41 cellular contexts compared by ENCODE assay signal in the genomic region with DNA sequence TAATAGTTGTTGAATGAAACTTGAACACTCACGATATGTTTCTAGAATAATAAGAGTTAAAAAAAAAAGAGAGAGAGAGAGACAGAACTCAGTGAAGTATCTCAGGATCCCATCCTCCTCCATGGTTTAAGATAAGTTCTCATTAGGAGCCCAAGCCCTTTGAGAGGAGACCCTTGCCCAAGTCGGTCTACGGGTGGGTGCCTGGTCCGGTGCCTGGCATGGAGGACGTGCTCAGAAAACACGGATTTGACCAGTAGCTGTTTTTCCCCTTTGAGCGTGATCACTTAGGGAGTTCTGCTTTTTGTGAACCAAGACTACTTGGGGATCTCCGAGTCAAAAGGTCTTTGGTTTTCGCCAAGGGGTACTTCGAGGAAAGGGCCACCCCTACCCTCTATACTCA. TPM values are rescaled to one million over a fixed set of nuclear protein-coding genes. Genes with fewer than 3 reads are reported as not detected.
"Had no signal": no experiment of that assay in that cellular context is flagged by ENCODE, and none has a peak within 500 bp of the region (broad histone marks: within the 10 kb centered on the region; RNA-seq: fewer than 3 reads in every experiment).

No MANE protein-coding gene starts in this region.

- H3K9me3 Mint-ChIP-seq: activated naive CD4-positive, alpha-beta T cell treated with anti-CD3 and anti-CD28 coated beads, Interleukin-2, amount 10 ng/mL, durations not matched to agents 7 days and 5 days; activated naive CD8-positive, alpha-beta T cell treated with anti-CD3 and anti-CD28 coated beads, Interleukin-2, amount 50 U/mL, for 24 hours; activated T-helper 1 cell treated with anti-CD3 and anti-CD28 coated beads, Interleukin-12 subunit alpha, Interleukin-12 subunit beta, Interleukin-2, Interleukin-4 antibody, amounts not matched to agents 30 ng/mL and 10 ng/mL and 1 ng/mL, durations not matched to agents 14 hours and 24 hours and 36 hours; activated T-helper 2 cell treated with anti-CD3 and anti-CD28 coated beads, Interferon-gamma antibody, Interleukin-2, Interleukin-4, amounts not matched to agents 10 μg/mL and 5 μg/mL and 100 μg/mL, durations not matched to agents 14 hours and 24 hours and 36 hours had no signal

- DNase-seq: activated effector memory CD4-positive, alpha-beta T cell treated with anti-CD3 and anti-CD28 coated beads, Interleukin-2, amount 50 U/mL, for 16 hours; activated effector memory CD4-positive, alpha-beta T cell treated with Interleukin-2 at 50 U/mL for 16 hours; activated gamma-delta T cell; activated gamma-delta T cell treated with Interleukin-2 at 50 U/mL for 16 hours; activated naive CD4-positive, alpha-beta T cell; activated naive CD4-positive, alpha-beta T cell treated with anti-CD3 and anti-CD28 coated beads for 36 hours; activated naive CD4-positive, alpha-beta T cell treated with anti-CD3 and anti-CD28 coated beads, Interleukin-2, amount 10 ng/mL, durations not matched to agents 7 days and 5 days; activated naive CD4-positive, alpha-beta T cell treated with anti-CD3 and anti-CD28 coated beads, Interleukin-2, amount 50 U/mL, for 16 hours; activated naive CD4-positive, alpha-beta T cell treated with Interleukin-2 at 50 U/mL for 16 hours; activated naive CD8-positive, alpha-beta T cell treated with anti-CD3 and anti-CD28 coated beads for 36 hours; activated naive CD8-positive, alpha-beta T cell treated with anti-CD3 and anti-CD28 coated beads, Interleukin-2, amount 10 ng/mL, durations not matched to agents 7 days and 5 days; activated naive CD8-positive, alpha-beta T cell treated with anti-CD3 and anti-CD28 coated beads, Interleukin-2, amount 50 U/mL, for 24 hours; activated T-cell treated with anti-CD3 and anti-CD28 coated beads, Interleukin-2, amount 50 U/mL, for 1 hour; activated T-cell treated with anti-CD3 and anti-CD28 coated beads, Interleukin-2, amount 50 U/mL, for 24 hours; activated T-cell treated with anti-CD3 and anti-CD28 coated beads, Interleukin-2, amount 50 U/mL, for 4 hours; activated T-cell treated with anti-CD3 and anti-CD28 coated beads, Interleukin-2, amount 50 U/mL, for 48 hours; activated T-cell treated with anti-CD3 and anti-CD28 coated beads, Interleukin-2, amount 50 U/mL, for 72 hours; adrenal gland; amniotic stem cell; amygdala; anterior cingulate cortex; aorta; body of pancreas; brain microvascular endothelial cell; central memory CD4-positive, alpha-beta T cell had no signal

- H3K27ac Mint-ChIP-seq: activated naive CD4-positive, alpha-beta T cell treated with anti-CD3 and anti-CD28 coated beads for 36 hours; activated naive CD4-positive, alpha-beta T cell treated with anti-CD3 and anti-CD28 coated beads, Interleukin-2, amount 10 ng/mL, durations not matched to agents 7 days and 5 days; activated naive CD4-positive, alpha-beta T cell treated with anti-CD3 and anti-CD28 coated beads, Interleukin-2, amount 50 U/mL, for 72 hours; activated naive CD8-positive, alpha-beta T cell treated with anti-CD3 and anti-CD28 coated beads for 36 hours; activated naive CD8-positive, alpha-beta T cell treated with anti-CD3 and anti-CD28 coated beads, Interleukin-2, amount 10 ng/mL, durations not matched to agents 7 days and 5 days; activated naive CD8-positive, alpha-beta T cell treated with anti-CD3 and anti-CD28 coated beads, Interleukin-2, amount 50 U/mL, for 24 hours; activated T-cell treated with anti-CD3 and anti-CD28 coated beads, Interleukin-2, amount 50 U/mL, for 24 hours; activated T-cell treated with anti-CD3 and anti-CD28 coated beads, Interleukin-2, amount 50 U/mL, for 72 hours; activated T-helper 1 cell treated with anti-CD3 and anti-CD28 coated beads, Interleukin-12 subunit alpha, Interleukin-12 subunit beta, Interleukin-2, Interleukin-4 antibody, amounts not matched to agents 30 ng/mL and 10 ng/mL and 1 ng/mL, durations not matched to agents 14 hours and 24 hours and 36 hours; activated T-helper 17 cell treated with anti-CD3 and anti-CD28 coated beads, Interleukin-2, amount 50 U/mL, for 72 hours; activated T-helper 2 cell treated with anti-CD3 and anti-CD28 coated beads, Interferon-gamma antibody, Interleukin-2, Interleukin-4, amounts not matched to agents 10 μg/mL and 5 μg/mL and 100 μg/mL, durations not matched to agents 14 hours and 24 hours and 36 hours had no signal

- H3K36me3 Mint-ChIP-seq: activated naive CD4-positive, alpha-beta T cell treated with anti-CD3 and anti-CD28 coated beads, Interleukin-2, amount 10 ng/mL, durations not matched to agents 7 days and 5 days; activated naive CD8-positive, alpha-beta T cell; activated naive CD8-positive, alpha-beta T cell treated with anti-CD3 and anti-CD28 coated beads for 36 hours; activated naive CD8-positive, alpha-beta T cell treated with anti-CD3 and anti-CD28 coated beads, Interleukin-2, amount 10 ng/mL, durations not matched to agents 7 days and 5 days; brain had no signal

- H3K36me3 ChIP-seq: adrenal gland, ascending aorta, brain microvascular endothelial cell, breast epithelium, cardiac muscle cell had no signal

- H3K9me3 ChIP-seq: adrenal gland, ascending aorta, body of pancreas, breast epithelium had no signal

- H3K4me1 Mint-ChIP-seq: activated naive CD4-positive, alpha-beta T cell treated with anti-CD3 and anti-CD28 coated beads, Interleukin-2, amount 10 ng/mL, durations not matched to agents 7 days and 5 days; activated naive CD4-positive, alpha-beta T cell treated with anti-CD3 and anti-CD28 coated beads, Interleukin-2, amount 50 U/mL, for 24 hours; activated naive CD8-positive, alpha-beta T cell treated with anti-CD3 and anti-CD28 coated beads for 36 hours; activated naive CD8-positive, alpha-beta T cell treated with anti-CD3 and anti-CD28 coated beads, Interleukin-2, amount 10 ng/mL, durations not matched to agents 7 days and 5 days; activated T-helper 17 cell treated with anti-CD3 and anti-CD28 coated beads, Interleukin-2, amount 50 U/mL, for 72 hours; central memory CD8-positive, alpha-beta T cell had no signal

- H3K27ac ChIP-seq: adrenal gland, ascending aorta, body of pancreas, brain microvascular endothelial cell, breast epithelium, cardiac muscle cell had no signal

- ATAC-seq: activated naive CD4-positive, alpha-beta T cell treated with anti-CD3 and anti-CD28 coated beads, Interleukin-2, amount 50 U/mL, for 72 hours; activated naive CD8-positive, alpha-beta T cell treated with anti-CD3 and anti-CD28 coated beads, Interleukin-2, amount 50 U/mL, for 24 hours; activated T-cell treated with anti-CD3 and anti-CD28 coated beads, Interleukin-2, amount 50 U/mL, for 4 hours; activated T-cell treated with anti-CD3 and anti-CD28 coated beads, Interleukin-2, amount 50 U/mL, for 72 hours; activated T-helper 17 cell treated with anti-CD3 and anti-CD28 coated beads, Interleukin-2, amount 50 U/mL, for 72 hours; body of pancreas had no signal

- H3K27me3 ChIP-seq: ascending aorta, body of pancreas, brain microvascular endothelial cell, cardiac muscle cell had no signal

- H3K4me3 ChIP-seq: adrenal gland, ascending aorta, body of pancreas, breast epithelium, cardiac muscle cell had no signal

- H3K4me3 Mint-ChIP-seq: activated naive CD4-positive, alpha-beta T cell treated with anti-CD3 and anti-CD28 coated beads for 36 hours; activated naive CD4-positive, alpha-beta T cell treated with anti-CD3 and anti-CD28 coated beads, Interleukin-2, amount 10 ng/mL, durations not matched to agents 7 days and 5 days; activated naive CD4-positive, alpha-beta T cell treated with anti-CD3 and anti-CD28 coated beads, Interleukin-2, amount 50 U/mL, for 24 hours; activated naive CD8-positive, alpha-beta T cell; activated naive CD8-positive, alpha-beta T cell treated with anti-CD3 and anti-CD28 coated beads for 36 hours; activated naive CD8-positive, alpha-beta T cell treated with anti-CD3 and anti-CD28 coated beads, Interleukin-2, amount 10 ng/mL, durations not matched to agents 7 days and 5 days; activated naive CD8-positive, alpha-beta T cell treated with anti-CD3 and anti-CD28 coated beads, Interleukin-2, amount 50 U/mL, for 24 hours; activated T-cell treated with anti-CD3 and anti-CD28 coated beads, Interleukin-2, amount 50 U/mL, for 24 hours; activated T-cell treated with anti-CD3 and anti-CD28 coated beads, Interleukin-2, amount 50 U/mL, for 4 hours; activated T-cell treated with anti-CD3 and anti-CD28 coated beads, Interleukin-2, amount 50 U/mL, for 72 hours; activated T-helper 1 cell treated with anti-CD3 and anti-CD28 coated beads, Interleukin-12 subunit alpha, Interleukin-12 subunit beta, Interleukin-2, Interleukin-4 antibody, amounts not matched to agents 30 ng/mL and 10 ng/mL and 1 ng/mL, durations not matched to agents 14 hours and 24 hours and 36 hours; activated T-helper 17 cell treated with anti-CD3 and anti-CD28 coated beads, Interleukin-2, amount 50 U/mL, for 72 hours; brain; central memory CD8-positive, alpha-beta T cell had no signal

RNA-seq across cellular contexts. Expression of gene CACNG2, which starts 40.6 kb away (rescaled TPM):
- total RNA-seq: activated naive CD4-positive, alpha-beta T cell treated with anti-CD3 and anti-CD28 coated beads for 36 hours; activated naive CD4-positive, alpha-beta T cell treated with anti-CD3 and anti-CD28 coated beads, Interleukin-2, amount 50 U/mL, for 72 hours; activated naive CD8-positive, alpha-beta T cell treated with anti-CD3 and anti-CD28 coated beads for 36 hours; activated naive CD8-positive, alpha-beta T cell treated with anti-CD3 and anti-CD28 coated beads, Interleukin-2, amount 10 ng/mL, durations not matched to agents 7 days and 5 days; activated T-cell treated with anti-CD3 and anti-CD28 coated beads, Interleukin-2, amount 50 U/mL, for 4 hours; activated T-cell treated with anti-CD3 and anti-CD28 coated beads, Interleukin-2, amount 50 U/mL, for 72 hours; activated T-helper 1 cell treated with anti-CD3 and anti-CD28 coated beads, Interleukin-12 subunit alpha, Interleukin-12 subunit beta, Interleukin-2, Interleukin-4 antibody, amounts not matched to agents 30 ng/mL and 10 ng/mL and 1 ng/mL, durations not matched to agents 14 hours and 24 hours and 36 hours; activated T-helper 17 cell treated with anti-CD3 and anti-CD28 coated beads, Interleukin-2, amount 50 U/mL, for 72 hours; activated T-helper 2 cell treated with anti-CD3 and anti-CD28 coated beads, Interferon-gamma antibody, Interleukin-2, Interleukin-4, amounts not matched to agents 10 μg/mL and 5 μg/mL and 100 μg/mL, durations not matched to agents 14 hours and 24 hours and 36 hours; aorta; ascending aorta; astrocyte; body of pancreas; breast epithelium; bronchial epithelial cell; cardiac muscle cell; cardiac septum; chondrocyte had no signal
- polyA plus RNA-seq: adipose tissue, cardiac muscle cell had no signal
